1 cellular context compared by ENCODE assay signal in genomic region chr17:57138030-57138911, GRCh38.
TF ChIP-seq lines count a peak whose summit lies in the region.

No MANE protein-coding gene starts in this region.

TF ChIP-seq in H1, 55 proteins besides CTCF, POLR2A, EP300 and RAD21 (continued from another document):
- TF ChIP-seq EZH2 (IDR thresholded peaks at IDR 0.05; ENCODE audit: low read depth, low read length, severe bottlenecking) (no peak), EGR1 (IDR thresholded peaks at IDR 0.05; ENCODE audit: borderline replicate concordance, low read depth, low read length) (no peak)
